ENCODE assay signal across 23 cellular contexts in genomic region chr18:79472946-79473345, GRCh38.
"Had no signal": no experiment of that assay in that cellular context is flagged by ENCODE, and none has a peak within 500 bp of the region (broad histone marks: within the 10 kb centered on the region; RNA-seq: fewer than 3 reads in every experiment).

No MANE protein-coding gene starts in this region.

- H3K27me3 ChIP-seq: hepatocyte, right lobe of liver, tibial artery, upper lobe of left lung, uterus had no signal

- H3K27ac ChIP-seq: coronary artery, dorsolateral prefrontal cortex, hepatocyte, left ventricle myocardium inferior, lower lobe of right lung, psoas muscle, right lobe of liver, tibial artery, upper lobe of left lung, uterus had no signal

- H3K4me1 ChIP-seq: lower lobe of right lung, psoas muscle, right lobe of liver, tibial artery, upper lobe of left lung, uterus had no signal

- H3K27ac Mint-ChIP-seq: memory B cell, mesothelial cell of epicardium, nephron had no signal

- H3K4me3 ChIP-seq: coronary artery, dorsolateral prefrontal cortex, hepatocyte, left ventricle myocardium inferior, lower lobe of right lung, psoas muscle, right lobe of liver, tibial artery, upper lobe of left lung, uterus had no signal

- H3K4me2 ChIP-seq: hepatocyte had no signal

- H3K9me3 Mint-ChIP-seq: memory B cell, mesothelial cell of epicardium, nephron had no signal

- H3K4me3 Mint-ChIP-seq: memory B cell, mesothelial cell of epicardium, nephron had no signal

- H3K36me3 ChIP-seq: right lobe of liver, uterus had no signal

- DNase-seq: dorsolateral prefrontal cortex; effector CD8-positive, alpha-beta T cell; foreskin melanocyte; head of caudate nucleus; kidney; left cardiac atrium; left ventricle myocardium inferior; lower lobe of right lung; psoas muscle; retina; right lobe of liver; stimulated activated CD4-positive, alpha-beta T cell treated with anti-CD3 and anti-CD28 coated beads, Interleukin-15, amount 100 ng/mL, for 24 hours; stimulated activated CD4-positive, alpha-beta T cell treated with anti-CD3 and anti-CD28 coated beads, Interleukin-1b, Interleukin-23, amount 100 ng/mL, for 48 hours; stimulated activated CD4-positive, alpha-beta T cell treated with anti-CD3 and anti-CD28 coated beads, Interleukin-4, amount 100 ng/mL, for 24 hours; stimulated activated naive CD4-positive, alpha-beta T cell; tibial artery; uterus had no signal

- H3K27me3 Mint-ChIP-seq: memory B cell had no signal

- ATAC-seq: left cardiac atrium, lower lobe of right lung, psoas muscle, right lobe of liver had no signal

- H3K9me3 ChIP-seq: lower lobe of right lung, psoas muscle, right lobe of liver, tibial artery, upper lobe of left lung, uterus had no signal
